8 cellular contexts compared by ENCODE assay signal in the genomic region with DNA sequence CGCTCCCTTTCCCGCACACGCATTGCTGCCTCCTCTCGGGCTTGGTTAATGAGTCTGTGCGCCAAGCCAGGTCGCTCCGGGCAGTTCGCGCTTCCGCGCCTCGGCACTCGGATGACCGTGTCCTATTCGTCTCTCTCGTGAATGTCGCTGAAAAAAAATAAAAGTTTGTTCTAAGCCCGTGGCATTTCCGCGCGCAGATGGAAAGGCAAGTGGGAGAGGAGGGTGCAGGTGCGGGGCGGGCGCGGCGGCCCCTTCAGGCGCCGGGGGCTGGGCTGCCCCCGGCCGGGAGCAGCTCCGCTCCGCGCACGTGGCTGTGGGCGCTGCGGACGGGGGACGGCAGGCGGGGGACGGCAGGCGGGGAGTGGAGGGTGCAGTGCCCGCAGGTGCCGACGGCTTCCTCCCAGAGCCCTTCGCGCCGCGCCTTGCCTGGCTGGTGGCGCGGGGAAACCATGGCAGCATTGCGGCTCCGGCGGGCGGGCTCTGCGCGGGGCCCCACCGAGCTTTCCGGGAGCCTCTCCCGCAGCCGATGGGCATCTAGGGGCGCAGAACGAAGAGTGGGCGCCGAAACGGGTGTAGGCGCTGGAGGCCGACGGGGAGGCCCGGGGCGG.
DNase-seq lines count a peak whose midpoint lies in the region; ATAC-seq and TF ChIP-seq lines count a peak whose summit lies in the region.

No MANE protein-coding gene starts in this region.

- peak overlapping the region; percentile 82 for H2AFZ ChIP-seq in MM.1S (ENCODE audit: low read length)

- intact Hi-C loops in ascending aorta (cut with DNase I) (no loop called here), thyroid gland (cut with DNase I) (no loop called here)

- H3K9me2 ChIP-seq in MM.1S (replicated peaks; ENCODE audit: insufficient read depth, low read length): no peaks in the 10 kb centered on the region

- no peaks in the 10 kb centered on the region for H3K9me3 ChIP-seq in MM.1S (replicated peaks; ENCODE audit: insufficient read depth, low read length)
- no peaks in the 10 kb centered on the region for H3K9me3 ChIP-seq in ascending aorta
- no peaks in the 10 kb centered on the region for H3K9me3 ChIP-seq in thyroid gland

- peak; percentile 28 for DNase-seq in EL
- peak; percentile 47 for DNase-seq in MM.1S
- DNase-seq in ascending aorta (ENCODE audit: low spot score in 2 of 2): no peak
- DNase-seq in immature natural killer cell: no peak
- DNase-seq in thyroid gland: peak; percentile 8 to 30
- no peak for DNase-seq in HPDE6-E6E7 (ENCODE audit: extremely low spot score)
- DNase-seq in Ammon's horn (ENCODE audit: low spot score): no peak

- H3K36me3 ChIP-seq in MM.1S (replicated peaks; ENCODE audit: insufficient read depth, low read length) (no peaks in the 10 kb centered on the region), ascending aorta (no peaks in the 10 kb centered on the region), thyroid gland (no peaks in the 10 kb centered on the region)

- H4K20me1 ChIP-seq in MM.1S (ENCODE audit: insufficient read depth, low read length): no peaks in the 10 kb centered on the region

- H3K79me2 ChIP-seq in MM.1S (ENCODE audit: low read length): no peaks in the 10 kb centered on the region

- H3K27ac ChIP-seq in MM.1S (ENCODE audit: low read length) (no peak overlapping the region), ascending aorta (peak overlapping the region; percentile 57 to 65), thyroid gland (no peak overlapping the region)

- no peak for ATAC-seq in HG02852 (IDR thresholded peaks at IDR 0.05; ENCODE audit: unreplicated experiment)

- TF ChIP-seq CTCF in MM.1S (IDR thresholded peaks at IDR 0.05; ENCODE audit: low read length): no peak
- TF ChIP-seq CTCF in ascending aorta (IDR thresholded peaks at IDR 0.05): no peak
- no peak for TF ChIP-seq CTCF in thyroid gland (IDR thresholded peaks at IDR 0.05)

- H3K4me1 ChIP-seq in MM.1S (ENCODE audit: low read length) (no peaks in the 10 kb centered on the region), ascending aorta (peaks cover 0 to 2% of the 10 kb centered on the region in 2 donors), thyroid gland (peaks cover 20 to 26% of the 10 kb centered on the region in 2 donors)

- H3K4me3 ChIP-seq in MM.1S (ENCODE audit: low read length) (peak overlapping the region; percentile 78), ascending aorta (peak overlapping the region; percentile 70 to 71), thyroid gland (replicated peaks in 1 of 3) (peak overlapping the region in 1 of 3 donors; percentile 30)

- H3K9me3 Mint-ChIP-seq in immature natural killer cell: no peaks in the 10 kb centered on the region

- 4 to 5% methylated on average over 21 to 30 of the region's 70 CpGs for WGBS in thyroid gland, 2 donors

- H3F3A ChIP-seq in MM.1S (ENCODE audit: insufficient read depth, low read length): no peaks in the 10 kb centered on the region

- no peaks in the 10 kb centered on the region for H3K27me3 ChIP-seq in MM.1S (replicated peaks; ENCODE audit: insufficient read depth, low read length)
- H3K27me3 ChIP-seq in ascending aorta: no peaks in the 10 kb centered on the region
- H3K27me3 ChIP-seq in thyroid gland: peaks cover 16% of the 10 kb centered on the region

- no peak overlapping the region for H3K27ac Mint-ChIP-seq in immature natural killer cell

- no peak for TF ChIP-seq POLR2A in thyroid gland (IDR thresholded peaks at IDR 0.05)

- peak overlapping the region in 3 of 5 donors; percentile 24 to 52 (median 44) for H3K4me3 Mint-ChIP-seq in immature natural killer cell

- H3K4me1 Mint-ChIP-seq in immature natural killer cell: peaks cover 2 to 5% of the 10 kb centered on the region in 2 donors

- H3K36me3 Mint-ChIP-seq in immature natural killer cell: no peaks in the 10 kb centered on the region

- peak overlapping the region; percentile 75 for H3K9ac ChIP-seq in MM.1S (ENCODE audit: low read length)

- peaks cover 12 to 26% (median 13%) of the 10 kb centered on the region in 3 donors for H3K27me3 Mint-ChIP-seq in immature natural killer cell (ENCODE audit: low read depth in 3 of 3)

- peak overlapping the region; percentile 89 for H3K4me2 ChIP-seq in MM.1S (ENCODE audit: low read depth, low read length)

Comparison
In these comparisons a context has a peak if more than half of its experiments do, and no peak if none do; other contexts are left out.
1. DNase-seq: peak in EL (single experiment), MM.1S (single experiment) and thyroid gland (2 of 2); none in ascending aorta (0 of 2), immature natural killer cell (0 of 3), HPDE6-E6E7 (single experiment) and Ammon's horn (single experiment).
2. H3K27ac ChIP-seq: peak in ascending aorta (2 of 2); none in MM.1S (single experiment) and thyroid gland (0 of 3).